35 cellular contexts compared by ENCODE assay signal in genomic region chr14:65622703-65623102, GRCh38.
"Had no signal": no experiment of that assay in that cellular context is flagged by ENCODE, and none has a peak within 500 bp of the region (broad histone marks: within the 10 kb centered on the region; RNA-seq: fewer than 3 reads in every experiment).

No MANE protein-coding gene starts in this region.

- ATAC-seq: activated CD4-positive, alpha-beta T cell treated with anti-CD3 and anti-CD28 coated beads for 36 hours; activated CD4-positive, CD25-positive, alpha-beta regulatory T cell treated with anti-CD3 and anti-CD28 coated beads, Interleukin-2, amount 50 U/mL, for 24 hours; activated CD8-positive, alpha-beta T cell treated with anti-CD3 and anti-CD28 coated beads, Interleukin-2, amount 10 ng/mL, durations not matched to agents 7 days and 5 days; body of pancreas had no signal

- H3K4me2 ChIP-seq: SK-N-SH had no signal

- H3K9me3 Mint-ChIP-seq: activated CD4-positive, alpha-beta T cell treated with anti-CD3 and anti-CD28 coated beads, Interleukin-2, amount 10 ng/mL, durations not matched to agents 7 days and 5 days; activated naive CD4-positive, alpha-beta T cell treated with anti-CD3 and anti-CD28 coated beads, Interleukin-2, amount 50 U/mL, for 24 hours; activated naive CD8-positive, alpha-beta T cell treated with anti-CD3 and anti-CD28 coated beads, Interleukin-2, amount 10 ng/mL, durations not matched to agents 7 days and 5 days; activated T-cell treated with anti-CD3 and anti-CD28 coated beads, Interleukin-2, amount 50 U/mL, for 24 hours; activated T-helper 2 cell treated with anti-CD3 and anti-CD28 coated beads, Interferon-gamma antibody, Interleukin-2, Interleukin-4, amounts not matched to agents 10 μg/mL and 5 μg/mL and 100 μg/mL, durations not matched to agents 14 hours and 24 hours and 36 hours; T-helper 1 cell treated with Interleukin-12 subunit alpha and Interleukin-12 subunit beta and Interleukin-4 antibody, amounts not matched to agents 30 μg/mL and 1 μg/mL, for 36 hours; T-helper 2 cell treated with Interferon-gamma antibody and Interleukin-4, amounts not matched to agents 5 μg/mL and 100 μg/mL, for 36 hours had no signal

- H3K9me2 ChIP-seq: SK-N-SH had no signal

- H3K27me3 Mint-ChIP-seq: activated CD4-positive, alpha-beta T cell treated with anti-CD3 and anti-CD28 coated beads for 36 hours; activated CD4-positive, alpha-beta T cell treated with anti-CD3 and anti-CD28 coated beads, Interleukin-2, amount 10 ng/mL, durations not matched to agents 7 days and 5 days; activated naive CD4-positive, alpha-beta T cell treated with anti-CD3 and anti-CD28 coated beads, Interleukin-2, amount 50 U/mL, for 24 hours; activated naive CD8-positive, alpha-beta T cell treated with anti-CD3 and anti-CD28 coated beads, Interleukin-2, amount 10 ng/mL, durations not matched to agents 7 days and 5 days; activated T-cell treated with anti-CD3 and anti-CD28 coated beads, Interleukin-2, amount 50 U/mL, for 24 hours had no signal

- H3K4me1 Mint-ChIP-seq: activated naive CD4-positive, alpha-beta T cell treated with anti-CD3 and anti-CD28 coated beads, Interleukin-2, amount 50 U/mL, for 24 hours had no signal

- DNase-seq: activated CD4-positive, alpha-beta T cell treated with anti-CD3 and anti-CD28 coated beads for 36 hours; activated CD4-positive, alpha-beta T cell treated with anti-CD3 and anti-CD28 coated beads, Interleukin-2, amount 10 ng/mL, durations not matched to agents 7 days and 5 days; activated CD4-positive, alpha-beta T cell treated with anti-CD3 and anti-CD28 coated beads, Interleukin-2, amount 50 U/mL, for 48 hours; activated CD8-positive, alpha-beta T cell treated with anti-CD3 and anti-CD28 coated beads, Interleukin-2, amount 10 ng/mL, durations not matched to agents 7 days and 5 days; activated gamma-delta T cell; activated naive CD4-positive, alpha-beta T cell treated with Interleukin-2 at 50 U/mL for 16 hours; activated naive CD8-positive, alpha-beta T cell treated with anti-CD3 and anti-CD28 coated beads, Interleukin-2, amount 10 ng/mL, durations not matched to agents 7 days and 5 days; activated T-cell treated with anti-CD3 and anti-CD28 coated beads, Interleukin-2, amount 50 U/mL, for 24 hours; amygdala; body of pancreas; cerebellar nuclear complex; Kasumi-1; MM.1S; MV-4-11; NCI-H1092; NCI-H1436 treated with DMSO at 0.1 percent for 48 hours; NCI-H1694 treated with DMSO at 0.1 percent for 48 hours; NCI-H2029; NCI-H2107; NCI-H2171; NCI-H2227 treated with DMSO at 0.1 percent for 48 hours; NCI-H446 treated with DMSO at 0.1 percent for 48 hours; NCI-H524 treated with DMSO at 0.1 percent for 48 hours; Peyer's patch; RPMI8226; SHP77 treated with DMSO at 0.1 percent for 48 hours; SK-N-SH had no signal

- H3K36me3 ChIP-seq: ascending aorta, breast epithelium, Peyer's patch had no signal

- H3K27me3 ChIP-seq: ascending aorta, body of pancreas, breast epithelium, Peyer's patch, SJSA1 had no signal

- H3K27ac Mint-ChIP-seq: activated CD4-positive, alpha-beta T cell treated with anti-CD3 and anti-CD28 coated beads for 36 hours; activated CD4-positive, alpha-beta T cell treated with anti-CD3 and anti-CD28 coated beads, Interleukin-2, amount 10 ng/mL, durations not matched to agents 7 days and 5 days; activated CD8-positive, alpha-beta T cell treated with anti-CD3 and anti-CD28 coated beads, Interleukin-2, amount 10 ng/mL, durations not matched to agents 7 days and 5 days; activated naive CD4-positive, alpha-beta T cell treated with anti-CD3 and anti-CD28 coated beads, Interleukin-2, amount 50 U/mL, for 24 hours; activated naive CD8-positive, alpha-beta T cell treated with anti-CD3 and anti-CD28 coated beads, Interleukin-2, amount 10 ng/mL, durations not matched to agents 7 days and 5 days; activated T-cell treated with anti-CD3 and anti-CD28 coated beads, Interleukin-2, amount 50 U/mL, for 24 hours; activated T-helper 2 cell treated with anti-CD3 and anti-CD28 coated beads, Interferon-gamma antibody, Interleukin-2, Interleukin-4, amounts not matched to agents 10 μg/mL and 5 μg/mL and 100 μg/mL, durations not matched to agents 14 hours and 24 hours and 36 hours; T-helper 1 cell treated with Interleukin-12 subunit alpha and Interleukin-12 subunit beta and Interleukin-4 antibody, amounts not matched to agents 30 μg/mL and 1 μg/mL, for 36 hours; T-helper 2 cell treated with Interferon-gamma antibody and Interleukin-4, amounts not matched to agents 5 μg/mL and 100 μg/mL, for 36 hours had no signal

- H3K4me3 Mint-ChIP-seq: activated CD4-positive, alpha-beta T cell treated with anti-CD3 and anti-CD28 coated beads for 36 hours; activated CD4-positive, alpha-beta T cell treated with anti-CD3 and anti-CD28 coated beads, Interleukin-2, amount 10 ng/mL, durations not matched to agents 7 days and 5 days; activated CD8-positive, alpha-beta T cell treated with anti-CD3 and anti-CD28 coated beads, Interleukin-2, amount 10 ng/mL, durations not matched to agents 7 days and 5 days; activated naive CD4-positive, alpha-beta T cell treated with anti-CD3 and anti-CD28 coated beads, Interleukin-2, amount 50 U/mL, for 24 hours; activated naive CD8-positive, alpha-beta T cell treated with anti-CD3 and anti-CD28 coated beads, Interleukin-2, amount 10 ng/mL, durations not matched to agents 7 days and 5 days; activated T-cell treated with anti-CD3 and anti-CD28 coated beads, Interleukin-2, amount 50 U/mL, for 24 hours; T-helper 1 cell treated with Interleukin-12 subunit alpha and Interleukin-12 subunit beta and Interleukin-4 antibody, amounts not matched to agents 30 μg/mL and 1 μg/mL, for 36 hours; T-helper 2 cell treated with Interferon-gamma antibody and Interleukin-4, amounts not matched to agents 5 μg/mL and 100 μg/mL, for 36 hours had no signal

- H3K27ac ChIP-seq: ascending aorta, body of pancreas, breast epithelium, Peyer's patch, SJSA1 had no signal

- H3K4me1 ChIP-seq: ascending aorta, body of pancreas, breast epithelium, Peyer's patch had no signal

- H3K9ac ChIP-seq: SK-N-SH had no signal

- H3K4me3 ChIP-seq: ascending aorta, body of pancreas, breast epithelium, Peyer's patch, SJSA1 had no signal

- H3K9me3 ChIP-seq: ascending aorta, body of pancreas, breast epithelium, Peyer's patch, SJSA1, SK-N-SH had no signal
